24 cellular contexts compared by ENCODE assay signal in the genomic region with DNA sequence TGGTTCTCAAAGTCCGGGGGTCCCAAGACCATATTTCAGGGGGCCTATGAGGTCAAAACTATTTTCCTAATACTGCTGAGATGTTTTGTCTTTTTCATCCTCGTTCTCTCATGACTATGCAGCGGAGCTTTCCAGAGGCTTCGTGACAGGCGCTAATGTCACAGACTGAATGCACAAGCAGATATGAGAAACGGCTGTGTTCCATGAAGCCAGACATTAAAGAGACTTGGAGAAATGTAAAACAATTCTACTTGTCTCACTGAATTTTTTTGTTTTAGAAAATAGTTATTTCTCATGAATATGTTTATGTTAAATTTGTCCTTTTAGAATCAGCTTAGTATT. TPM values are rescaled to one million over a fixed set of nuclear protein-coding genes. Genes with fewer than 3 reads are reported as not detected.
"Had no signal": no experiment of that assay in that cellular context is flagged by ENCODE, and none has a peak within 500 bp of the region (broad histone marks: within the 10 kb centered on the region; RNA-seq: fewer than 3 reads in every experiment).

No MANE protein-coding gene starts in this region.

- DNase-seq: activated CD4-positive, alpha-beta T cell treated with anti-CD3 and anti-CD28 coated beads, Interleukin-2, amount 10 ng/mL, durations not matched to agents 24 days and 14 days; activated CD8-positive, alpha-beta memory T cell treated with anti-CD3 and anti-CD28 coated beads, Interleukin-2, amount 10 ng/mL, durations not matched to agents 7 days and 5 days; activated CD8-positive, alpha-beta T cell treated with anti-CD3 and anti-CD28 coated beads for 36 hours; activated gamma-delta T cell; activated T-cell treated with anti-CD3 and anti-CD28 coated beads for 4 hours; adrenal gland; central memory CD4-positive, alpha-beta T cell; effector memory CD4-positive, alpha-beta T cell; left ventricle myocardium inferior; naive thymus-derived CD8-positive, alpha-beta T cell; pancreas; psoas muscle; right cardiac atrium; stimulated activated CD4-positive, alpha-beta T cell treated with anti-CD3 and anti-CD28 coated beads, Interleukin-12 subunit alpha, Interleukin-12 subunit beta, amount 100 ng/mL, for 4 hours; stimulated activated CD4-positive, alpha-beta T cell treated with anti-CD3 and anti-CD28 coated beads, Interleukin-4, amount 100 ng/mL, for 4 hours had no signal

- H3K36me3 ChIP-seq: neutrophil, pancreas had no signal

- H3K27me3 ChIP-seq: adrenal gland, esophagus muscularis mucosa, gastroesophageal sphincter, neutrophil, pancreas, tibial nerve had no signal

- H3K4me1 ChIP-seq: left ventricle myocardium inferior, pancreas, psoas muscle had no signal

- H3K27ac ChIP-seq: adrenal gland, esophagus muscularis mucosa, gastroesophageal sphincter, left ventricle myocardium inferior, neutrophil, pancreas, psoas muscle, tibial nerve, VCaP had no signal

- H3K4me3 ChIP-seq: adrenal gland, esophagus muscularis mucosa, gastroesophageal sphincter, left ventricle myocardium inferior, pancreas, psoas muscle, tibial nerve had no signal

- H3K9me3 ChIP-seq: adrenal gland, esophagus muscularis mucosa, gastroesophageal sphincter, left ventricle myocardium inferior, neutrophil, pancreas, psoas muscle, tibial nerve had no signal

RNA-seq across cellular contexts. Expression of gene RIPPLY3, which starts 56.1 kb away (rescaled TPM):
- total RNA-seq: activated CD8-positive, alpha-beta T cell treated with anti-CD3 and anti-CD28 coated beads for 36 hours; astrocyte; esophagus muscularis mucosa; gastroesophageal sphincter; left ventricle myocardium inferior; lung microvascular endothelial cell; naive thymus-derived CD8-positive, alpha-beta T cell; psoas muscle; right cardiac atrium; T-helper 2 cell treated with Interferon-gamma antibody and Interleukin-4, amounts not matched to agents 100 ng/mL and 5 ng/mL, for 36 hours; tibial nerve; urinary bladder had no signal
- polyA plus RNA-seq: naive thymus-derived CD8-positive, alpha-beta T cell; psoas muscle; right cardiac atrium had no signal
